ENCODE assay signal across 8 cellular contexts in genomic region chr15:80988148-80988796, GRCh38. TPM values are rescaled to one million over a fixed set of nuclear protein-coding genes. Genes with fewer than 3 reads are reported as not detected.
DNase-seq lines count a peak whose midpoint lies in the region; ATAC-seq and TF ChIP-seq lines count a peak whose summit lies in the region.

No MANE protein-coding gene starts in this region.

- H3F3A ChIP-seq in SU-DHL-6 (ENCODE audit: insufficient read depth), result peaks cover 11% of the 10 kb centered on the region

- WGBS in psoas muscle, 3 donors, result 66 to 68% (median 67%) methylated on average over 8 of the region's 8 CpGs

- H3K9me2 ChIP-seq in SU-DHL-6 (replicated peaks; ENCODE audit: insufficient read depth, low read length), result no peaks in the 10 kb centered on the region

- H3K4me2 ChIP-seq in SU-DHL-6 (ENCODE audit: low read depth, low read length, poor library complexity, severe bottlenecking), result peak overlapping the region; percentile 82

- DNase-seq in GM12864 (ENCODE audit: low read depth), result no peak
- no peak for DNase-seq in fibroblast of mammary gland (ENCODE audit: low read depth)
- no peak for DNase-seq in psoas muscle
- DNase-seq in ureter (ENCODE audit: low spot score), result no peak
- DNase-seq in cerebellum (ENCODE audit: low spot score), result no peak
- DNase-seq in NCI-H1417 treated with DMSO at 0.1 percent for 48 hours (lab: John Stamatoyannopoulos, UW), result no peak

- no peaks in the 10 kb centered on the region for H3K36me3 ChIP-seq in SU-DHL-6 (ENCODE audit: low read length)
- H3K36me3 ChIP-seq in psoas muscle (ENCODE audit: insufficient read depth in 1 of 2, low read depth in 1 of 2), result no peaks in the 10 kb centered on the region

- no peak overlapping the region for H2AFZ ChIP-seq in SU-DHL-6 (ENCODE audit: low read depth, low read length, severe bottlenecking)

- peak overlapping the region; percentile 92 for H3K9ac ChIP-seq in SU-DHL-6 (ENCODE audit: low read length)

- peaks cover 57% of the 10 kb centered on the region for H3K79me2 ChIP-seq in SU-DHL-6 (ENCODE audit: insufficient read depth, low read length)

- ATAC-seq in psoas muscle (no peak), GM21381 (IDR thresholded peaks at IDR 0.05; ENCODE audit: unreplicated experiment) (no peak)

- no peaks in the 10 kb centered on the region for H3K27me3 ChIP-seq in SU-DHL-6 (ENCODE audit: low read length)
- no peaks in the 10 kb centered on the region for H3K27me3 ChIP-seq in psoas muscle (ENCODE audit: insufficient read depth in 3 of 3, low read length in 2 of 3)

- TF ChIP-seq CTCF in GM12864 (IDR thresholded peaks at IDR 0.05; ENCODE audit: low read depth, low read length, missing control alignments) (no peak), SU-DHL-6 (IDR thresholded peaks at IDR 0.05; ENCODE audit: insufficient read depth, low read length, poor library complexity, severe bottlenecking) (no peak), fibroblast of mammary gland (conservative IDR thresholded peaks at IDR 0.05; ENCODE audit: control insufficient read depth, insufficient read depth, low read depth, low read length) (no peak), psoas muscle (IDR thresholded peaks at IDR 0.05) (no peak)

- H3K4me3 ChIP-seq in GM12864 (ENCODE audit: low read depth, low read length) (peak overlapping the region; percentile 98), SU-DHL-6 (ENCODE audit: insufficient read depth, low read length, poor library complexity, severe bottlenecking) (peak overlapping the region; percentile 96), fibroblast of mammary gland (ENCODE audit: control insufficient read depth, low read depth, low read length) (peak overlapping the region; percentile 94), psoas muscle (peak overlapping the region; percentile 94)

- H3K9me3 ChIP-seq in SU-DHL-6 (ENCODE audit: insufficient read depth, low read length) (no peaks in the 10 kb centered on the region), psoas muscle (no peaks in the 10 kb centered on the region)

- H3K27ac ChIP-seq in SU-DHL-6 (ENCODE audit: low read depth, low read length), result no peak overlapping the region
- no peak overlapping the region for H3K27ac ChIP-seq in psoas muscle

- H4K20me1 ChIP-seq in SU-DHL-6 (ENCODE audit: low read depth, low read length), result no peaks in the 10 kb centered on the region

- H3K4me1 ChIP-seq in psoas muscle, result peaks cover 42% of the 10 kb centered on the region

- intact Hi-C loops in psoas muscle (cut with DNase I), result loop anchor here in 1 of 2 donors (10.0 kb wide), 1 partner anchor 277 kb away; no protein-coding TSS in a partner anchor

RNA-seq across cellular contexts. Expression of gene MESD, which starts 1.3 kb away (rescaled TPM):
- 1 to 10 TPM; 5.3 to 9.4 (median 6.5) TPM for total RNA-seq in psoas muscle
- 1 to 10 TPM; 4.6 to 8.6 (median 7.1) TPM for polyA plus RNA-seq in psoas muscle
- 37.6 TPM for total RNA-seq in ureter
- total RNA-seq in cerebellum, result 22.1 TPM

RNA-seq across cellular contexts. Expression of gene TLNRD1, which starts 12.5 kb away (rescaled TPM):
- total RNA-seq in psoas muscle, result 1 to 10 TPM; 2.4 to 4.4 (median 2.7) TPM
- polyA plus RNA-seq in psoas muscle, result 1 to 10 TPM in 1 of 3 donors, under 1 TPM in 2; 0.65 to 5.1 (median 0.82) TPM
- total RNA-seq in ureter, result 15.1 TPM
- 8.3 TPM for total RNA-seq in cerebellum
